Comparison of ENCODE assay signal across 1 cellular context in the genomic region with DNA sequence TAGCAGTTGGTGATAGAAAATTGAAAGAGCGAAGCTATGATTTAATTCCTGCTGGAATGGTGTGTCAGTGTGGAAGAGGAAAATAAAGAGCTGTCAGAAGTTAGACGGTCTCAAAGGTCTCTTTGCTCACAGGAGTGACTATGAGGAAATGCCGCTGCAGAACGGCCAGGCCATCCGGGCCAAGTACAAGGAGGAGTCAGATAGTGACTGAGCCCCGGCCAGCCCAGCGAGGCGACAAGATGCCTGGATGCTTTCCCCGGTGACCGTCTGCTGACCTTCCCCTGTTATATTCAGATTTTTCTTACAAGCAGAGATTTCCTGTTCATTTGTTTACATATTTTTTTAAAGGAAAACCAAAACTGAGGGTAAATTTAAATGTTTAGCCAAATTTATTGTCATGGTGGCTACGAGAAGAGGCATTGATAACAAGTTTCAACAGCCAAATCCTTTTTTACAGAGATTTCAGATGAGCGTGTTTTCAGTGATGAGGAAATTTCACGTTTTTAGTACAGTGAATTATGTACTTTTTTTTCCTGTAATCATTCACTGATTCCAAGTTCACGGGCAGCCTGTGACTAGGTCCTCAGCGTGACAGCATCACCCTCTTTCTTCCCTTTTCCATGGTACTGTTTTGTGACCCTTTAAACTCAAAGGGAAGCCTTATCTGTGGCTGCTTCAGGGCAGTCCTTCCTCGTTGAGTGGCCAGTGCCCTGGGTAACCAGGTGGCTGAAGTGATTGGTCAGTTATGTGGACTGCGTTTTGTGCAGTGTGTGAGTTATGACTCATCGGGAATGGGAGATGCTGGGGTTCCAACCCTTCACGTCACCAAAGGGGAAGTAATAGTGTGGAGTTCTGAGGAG.
TF ChIP-seq lines count a peak whose summit lies in the region.

No MANE protein-coding gene starts in this region.

TF ChIP-seq in K562, 482 proteins besides CTCF, POLR2A, EP300 and RAD21 (continued from another document and continues in another):
- TF ChIP-seq, protein P1, sequence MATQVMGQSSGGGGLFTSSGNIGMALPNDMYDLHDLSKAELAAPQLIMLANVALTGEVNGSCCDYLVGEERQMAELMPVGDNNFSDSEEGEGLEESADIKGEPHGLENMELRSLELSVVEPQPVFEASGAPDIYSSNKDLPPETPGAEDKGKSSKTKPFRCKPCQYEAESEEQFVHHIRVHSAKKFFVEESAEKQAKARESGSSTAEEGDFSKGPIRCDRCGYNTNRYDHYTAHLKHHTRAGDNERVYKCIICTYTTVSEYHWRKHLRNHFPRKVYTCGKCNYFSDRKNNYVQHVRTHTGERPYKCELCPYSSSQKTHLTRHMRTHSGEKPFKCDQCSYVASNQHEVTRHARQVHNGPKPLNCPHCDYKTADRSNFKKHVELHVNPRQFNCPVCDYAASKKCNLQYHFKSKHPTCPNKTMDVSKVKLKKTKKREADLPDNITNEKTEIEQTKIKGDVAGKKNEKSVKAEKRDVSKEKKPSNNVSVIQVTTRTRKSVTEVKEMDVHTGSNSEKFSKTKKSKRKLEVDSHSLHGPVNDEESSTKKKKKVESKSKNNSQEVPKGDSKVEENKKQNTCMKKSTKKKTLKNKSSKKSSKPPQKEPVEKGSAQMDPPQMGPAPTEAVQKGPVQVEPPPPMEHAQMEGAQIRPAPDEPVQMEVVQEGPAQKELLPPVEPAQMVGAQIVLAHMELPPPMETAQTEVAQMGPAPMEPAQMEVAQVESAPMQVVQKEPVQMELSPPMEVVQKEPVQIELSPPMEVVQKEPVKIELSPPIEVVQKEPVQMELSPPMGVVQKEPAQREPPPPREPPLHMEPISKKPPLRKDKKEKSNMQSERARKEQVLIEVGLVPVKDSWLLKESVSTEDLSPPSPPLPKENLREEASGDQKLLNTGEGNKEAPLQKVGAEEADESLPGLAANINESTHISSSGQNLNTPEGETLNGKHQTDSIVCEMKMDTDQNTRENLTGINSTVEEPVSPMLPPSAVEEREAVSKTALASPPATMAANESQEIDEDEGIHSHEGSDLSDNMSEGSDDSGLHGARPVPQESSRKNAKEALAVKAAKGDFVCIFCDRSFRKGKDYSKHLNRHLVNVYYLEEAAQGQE (CRISPR knock-in tag; IDR thresholded peaks at IDR 0.05; ENCODE audit: low read depth) = no peak
- TF ChIP-seq ZEB2 (IDR thresholded peaks at IDR 0.05) (peak; percentile 89), ZNF668 (CRISPR knock-in tag; IDR thresholded peaks at IDR 0.05) (no peak), KHSRP (IDR thresholded peaks at IDR 0.05) (no peak), SRSF7 (optimal IDR thresholded peaks at IDR 0.05; ENCODE audit: low read depth, low read length) (no peak), RFX1 (IDR thresholded peaks at IDR 0.05) (peak; percentile 82), ZC3H11A (IDR thresholded peaks at IDR 0.05; ENCODE audit: low read depth, low read length) (no peak), ZNF830 (CRISPR knock-in tag; IDR thresholded peaks at IDR 0.05) (no peak), CTBP1 (IDR thresholded peaks at IDR 0.05; ENCODE audit: borderline replicate concordance) (peak; percentile 99), ARID1B (IDR thresholded peaks at IDR 0.05) (peak; percentile 86), CBFA2T2 (conservative IDR thresholded peaks at IDR 0.05) (peak; percentile 62), NFATC3 (IDR thresholded peaks at IDR 0.05) (no peak), LARP7 (IDR thresholded peaks at IDR 0.05) (no peak), TRIM24 (IDR thresholded peaks at IDR 0.05) (no peak), ZNF644 (tag; IDR thresholded peaks at IDR 0.05; ENCODE audit: low read depth) (no peak), GATA2 (CRISPR knock-in tag; IDR thresholded peaks at IDR 0.05) (peak; percentile 87), DPF2 (IDR thresholded peaks at IDR 0.05) (peak; percentile 81), SMARCC2 (IDR thresholded peaks at IDR 0.05; ENCODE audit: low read depth) (peak; percentile 45; the same call in 1 of the 2 replicates), POLR2AphosphoS2 (IDR thresholded peaks at IDR 0.05; ENCODE audit: low read length) (0 out of 2 replicates have a peak, but pooled peaks have one; percentile 40), CBX3 (IDR thresholded peaks at IDR 0.05; ENCODE audit: borderline replicate concordance in 1 of 2, low read length in 2 of 2) (no peak), DIDO1 (tag; IDR thresholded peaks at IDR 0.05; ENCODE audit: low read depth) (no peak), ZC3H8 (IDR thresholded peaks at IDR 0.05) (no peak), EWSR1 (IDR thresholded peaks at IDR 0.05; ENCODE audit: borderline replicate concordance, low read depth, partially characterized antibody) (no peak), SIN3A (IDR thresholded peaks at IDR 0.05; ENCODE audit: borderline replicate concordance in 2 of 2, control insufficient read depth in 1 of 2, low read depth in 2 of 2, low read length in 2 of 2) (no peak), BRF1 (IDR thresholded peaks at IDR 0.05; ENCODE audit: borderline replicate concordance, extremely low read depth, insufficient read length) (no peak), BRD9 (IDR thresholded peaks at IDR 0.05; ENCODE audit: low read depth, partially characterized antibody) (no peak), MAFK (IDR thresholded peaks at IDR 0.05; ENCODE audit: low read length) (peak; percentile 49; the same call in 1 of the 2 replicates), NFYB (IDR thresholded peaks at IDR 0.05; ENCODE audit: extremely low read depth, insufficient read length) (peak; percentile 8), SAFB2 (IDR thresholded peaks at IDR 0.05; ENCODE audit: borderline replicate concordance, low read depth, low read length, severe bottlenecking) (no peak), ZNF282 (CRISPR knock-in tag; IDR thresholded peaks at IDR 0.05) (no peak), CBFA2T3 (IDR thresholded peaks at IDR 0.05) (peak; percentile 85), FUS (optimal IDR thresholded peaks at IDR 0.05; ENCODE audit: low read depth, low read length) (no peak), MYC (IDR thresholded peaks at IDR 0.05; ENCODE audit: low read depth, low read length) (no peak), MYC (CRISPR knock-in tag; IDR thresholded peaks at IDR 0.05; ENCODE audit: borderline replicate concordance, low read depth) (no peak), NCOA1 (IDR thresholded peaks at IDR 0.05; ENCODE audit: low read depth) (no peak), ATF7 (IDR thresholded peaks at IDR 0.05) (peak; percentile 88), PHB2 (IDR thresholded peaks at IDR 0.05; ENCODE audit: low read depth) (no peak), BACH1 (tag; IDR thresholded peaks at IDR 0.05) (no peak), NEUROD1 (IDR thresholded peaks at IDR 0.05; ENCODE audit: borderline replicate concordance, low read depth, low read length, partially characterized antibody) (no peak), XRCC5 (IDR thresholded peaks at IDR 0.05; ENCODE audit: low read depth, low read length) (no peak), ADNP (tag; IDR thresholded peaks at IDR 0.05) (no peak), TCF3 (CRISPR knock-in tag; IDR thresholded peaks at IDR 0.05) (peak; percentile 89), ZNF133 (CRISPR knock-in tag; IDR thresholded peaks at IDR 0.05) (no peak)
- TF ChIP-seq, protein P2, sequence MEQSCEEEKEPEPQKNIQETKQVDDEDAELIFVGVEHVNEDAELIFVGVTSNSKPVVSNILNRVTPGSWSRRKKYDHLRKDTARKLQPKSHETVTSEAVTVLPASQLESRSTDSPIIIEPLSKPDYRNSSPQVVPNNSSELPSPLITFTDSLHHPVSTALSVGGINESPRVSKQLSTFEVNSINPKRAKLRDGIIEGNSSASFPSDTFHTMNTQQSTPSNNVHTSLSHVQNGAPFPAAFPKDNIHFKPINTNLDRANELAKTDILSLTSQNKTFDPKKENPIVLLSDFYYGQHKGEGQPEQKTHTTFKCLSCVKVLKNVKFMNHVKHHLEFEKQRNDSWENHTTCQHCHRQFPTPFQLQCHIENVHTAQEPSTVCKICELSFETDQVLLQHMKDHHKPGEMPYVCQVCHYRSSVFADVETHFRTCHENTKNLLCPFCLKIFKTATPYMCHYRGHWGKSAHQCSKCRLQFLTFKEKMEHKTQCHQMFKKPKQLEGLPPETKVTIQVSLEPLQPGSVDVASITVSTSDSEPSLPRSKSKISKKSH (CRISPR knock-in tag; IDR thresholded peaks at IDR 0.05) = no peak
- TF ChIP-seq, protein P3, sequence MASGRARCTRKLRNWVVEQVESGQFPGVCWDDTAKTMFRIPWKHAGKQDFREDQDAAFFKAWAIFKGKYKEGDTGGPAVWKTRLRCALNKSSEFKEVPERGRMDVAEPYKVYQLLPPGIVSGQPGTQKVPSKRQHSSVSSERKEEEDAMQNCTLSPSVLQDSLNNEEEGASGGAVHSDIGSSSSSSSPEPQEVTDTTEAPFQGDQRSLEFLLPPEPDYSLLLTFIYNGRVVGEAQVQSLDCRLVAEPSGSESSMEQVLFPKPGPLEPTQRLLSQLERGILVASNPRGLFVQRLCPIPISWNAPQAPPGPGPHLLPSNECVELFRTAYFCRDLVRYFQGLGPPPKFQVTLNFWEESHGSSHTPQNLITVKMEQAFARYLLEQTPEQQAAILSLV (tag; IDR thresholded peaks at IDR 0.05) = no peak
- TF ChIP-seq, protein P4, sequence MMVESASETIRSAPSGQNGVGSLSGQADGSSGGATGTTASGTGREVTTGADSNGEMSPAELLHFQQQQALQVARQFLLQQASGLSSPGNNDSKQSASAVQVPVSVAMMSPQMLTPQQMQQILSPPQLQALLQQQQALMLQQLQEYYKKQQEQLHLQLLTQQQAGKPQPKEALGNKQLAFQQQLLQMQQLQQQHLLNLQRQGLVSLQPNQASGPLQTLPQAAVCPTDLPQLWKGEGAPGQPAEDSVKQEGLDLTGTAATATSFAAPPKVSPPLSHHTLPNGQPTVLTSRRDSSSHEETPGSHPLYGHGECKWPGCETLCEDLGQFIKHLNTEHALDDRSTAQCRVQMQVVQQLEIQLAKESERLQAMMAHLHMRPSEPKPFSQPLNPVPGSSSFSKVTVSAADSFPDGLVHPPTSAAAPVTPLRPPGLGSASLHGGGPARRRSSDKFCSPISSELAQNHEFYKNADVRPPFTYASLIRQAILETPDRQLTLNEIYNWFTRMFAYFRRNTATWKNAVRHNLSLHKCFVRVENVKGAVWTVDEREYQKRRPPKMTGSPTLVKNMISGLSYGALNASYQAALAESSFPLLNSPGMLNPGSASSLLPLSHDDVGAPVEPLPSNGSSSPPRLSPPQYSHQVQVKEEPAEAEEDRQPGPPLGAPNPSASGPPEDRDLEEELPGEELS (CRISPR knock-in tag; IDR thresholded peaks at IDR 0.05; ENCODE audit: borderline replicate concordance) = no peak
- TF ChIP-seq, protein P5, sequence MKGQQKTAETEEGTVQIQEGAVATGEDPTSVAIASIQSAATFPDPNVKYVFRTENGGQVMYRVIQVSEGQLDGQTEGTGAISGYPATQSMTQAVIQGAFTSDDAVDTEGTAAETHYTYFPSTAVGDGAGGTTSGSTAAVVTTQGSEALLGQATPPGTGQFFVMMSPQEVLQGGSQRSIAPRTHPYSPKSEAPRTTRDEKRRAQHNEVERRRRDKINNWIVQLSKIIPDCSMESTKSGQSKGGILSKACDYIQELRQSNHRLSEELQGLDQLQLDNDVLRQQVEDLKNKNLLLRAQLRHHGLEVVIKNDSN (CRISPR knock-in tag; IDR thresholded peaks at IDR 0.05) = no peak
- TF ChIP-seq, protein P6, sequence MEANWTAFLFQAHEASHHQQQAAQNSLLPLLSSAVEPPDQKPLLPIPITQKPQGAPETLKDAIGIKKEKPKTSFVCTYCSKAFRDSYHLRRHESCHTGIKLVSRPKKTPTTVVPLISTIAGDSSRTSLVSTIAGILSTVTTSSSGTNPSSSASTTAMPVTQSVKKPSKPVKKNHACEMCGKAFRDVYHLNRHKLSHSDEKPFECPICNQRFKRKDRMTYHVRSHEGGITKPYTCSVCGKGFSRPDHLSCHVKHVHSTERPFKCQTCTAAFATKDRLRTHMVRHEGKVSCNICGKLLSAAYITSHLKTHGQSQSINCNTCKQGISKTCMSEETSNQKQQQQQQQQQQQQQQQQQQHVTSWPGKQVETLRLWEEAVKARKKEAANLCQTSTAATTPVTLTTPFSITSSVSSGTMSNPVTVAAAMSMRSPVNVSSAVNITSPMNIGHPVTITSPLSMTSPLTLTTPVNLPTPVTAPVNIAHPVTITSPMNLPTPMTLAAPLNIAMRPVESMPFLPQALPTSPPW (CRISPR knock-in tag; IDR thresholded peaks at IDR 0.05) = no peak
- TF ChIP-seq, protein P7, sequence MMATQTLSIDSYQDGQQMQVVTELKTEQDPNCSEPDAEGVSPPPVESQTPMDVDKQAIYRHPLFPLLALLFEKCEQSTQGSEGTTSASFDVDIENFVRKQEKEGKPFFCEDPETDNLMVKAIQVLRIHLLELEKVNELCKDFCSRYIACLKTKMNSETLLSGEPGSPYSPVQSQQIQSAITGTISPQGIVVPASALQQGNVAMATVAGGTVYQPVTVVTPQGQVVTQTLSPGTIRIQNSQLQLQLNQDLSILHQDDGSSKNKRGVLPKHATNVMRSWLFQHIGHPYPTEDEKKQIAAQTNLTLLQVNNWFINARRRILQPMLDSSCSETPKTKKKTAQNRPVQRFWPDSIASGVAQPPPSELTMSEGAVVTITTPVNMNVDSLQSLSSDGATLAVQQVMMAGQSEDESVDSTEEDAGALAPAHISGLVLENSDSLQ (IDR thresholded peaks at IDR 0.05) = peak; percentile 79
- TF ChIP-seq, protein P8, sequence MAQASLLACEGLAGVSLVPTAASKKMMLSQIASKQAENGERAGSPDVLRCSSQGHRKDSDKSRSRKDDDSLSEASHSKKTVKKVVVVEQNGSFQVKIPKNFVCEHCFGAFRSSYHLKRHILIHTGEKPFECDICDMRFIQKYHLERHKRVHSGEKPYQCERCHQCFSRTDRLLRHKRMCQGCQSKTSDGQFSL (CRISPR knock-in tag; IDR thresholded peaks at IDR 0.05) = no peak
- TF ChIP-seq, protein P8 (tag; IDR thresholded peaks at IDR 0.05) = no peak
- TF ChIP-seq, protein P9, sequence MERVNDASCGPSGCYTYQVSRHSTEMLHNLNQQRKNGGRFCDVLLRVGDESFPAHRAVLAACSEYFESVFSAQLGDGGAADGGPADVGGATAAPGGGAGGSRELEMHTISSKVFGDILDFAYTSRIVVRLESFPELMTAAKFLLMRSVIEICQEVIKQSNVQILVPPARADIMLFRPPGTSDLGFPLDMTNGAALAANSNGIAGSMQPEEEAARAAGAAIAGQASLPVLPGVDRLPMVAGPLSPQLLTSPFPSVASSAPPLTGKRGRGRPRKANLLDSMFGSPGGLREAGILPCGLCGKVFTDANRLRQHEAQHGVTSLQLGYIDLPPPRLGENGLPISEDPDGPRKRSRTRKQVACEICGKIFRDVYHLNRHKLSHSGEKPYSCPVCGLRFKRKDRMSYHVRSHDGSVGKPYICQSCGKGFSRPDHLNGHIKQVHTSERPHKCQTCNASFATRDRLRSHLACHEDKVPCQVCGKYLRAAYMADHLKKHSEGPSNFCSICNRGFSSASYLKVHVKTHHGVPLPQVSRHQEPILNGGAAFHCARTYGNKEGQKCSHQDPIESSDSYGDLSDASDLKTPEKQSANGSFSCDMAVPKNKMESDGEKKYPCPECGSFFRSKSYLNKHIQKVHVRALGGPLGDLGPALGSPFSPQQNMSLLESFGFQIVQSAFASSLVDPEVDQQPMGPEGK (CRISPR knock-in tag; IDR thresholded peaks at IDR 0.05; ENCODE audit: borderline replicate concordance) = no peak
